14 cellular contexts compared by ENCODE assay signal in the genomic region with DNA sequence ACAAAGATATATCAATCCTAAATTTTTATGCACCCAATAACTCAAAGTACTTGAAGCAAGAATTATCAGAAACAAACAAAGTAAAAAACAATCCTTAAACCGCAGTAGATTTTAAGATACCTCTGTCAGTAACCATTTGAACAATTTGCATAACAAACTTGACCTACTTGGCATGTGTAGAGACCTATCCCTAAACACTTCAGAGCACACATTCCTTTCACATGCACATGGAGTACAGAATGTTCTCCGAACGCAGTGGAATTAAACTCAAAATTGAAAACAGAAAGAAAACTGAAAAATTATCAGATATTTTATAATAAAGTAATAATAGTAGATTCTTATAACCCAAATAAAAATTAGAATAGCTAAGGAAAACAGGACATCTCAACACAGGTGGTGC.
DNase-seq lines count a peak whose midpoint lies in the region; ATAC-seq and TF ChIP-seq lines count a peak whose summit lies in the region.
"Had no signal": no experiment of that assay in that cellular context is flagged by ENCODE, and none has a peak within 500 bp of the region (broad histone marks: within the 10 kb centered on the region; RNA-seq: fewer than 3 reads in every experiment).

No MANE protein-coding gene starts in this region.

- ATAC-seq in left lung (peak; percentile 50), upper lobe of left lung (ENCODE audit: low FRiP score in 2 of 2) (no peak), HG02763 (IDR thresholded peaks at IDR 0.05; ENCODE audit: unreplicated experiment) (no peak)
- ATAC-seq: CD8-positive, alpha-beta T cell had no signal

- H3K27me3 ChIP-seq in adipocyte (replicated peaks; ENCODE audit: control insufficient read depth, insufficient read depth, low read length) (no peaks in the 10 kb centered on the region), left lung (no peaks in the 10 kb centered on the region), upper lobe of left lung (no peaks in the 10 kb centered on the region)

- H3K27ac ChIP-seq in left lung (no peak overlapping the region), upper lobe of left lung (peak overlapping the region in 3 of 4 donors; percentile 9 to 64 (median 46))
- H3K27ac ChIP-seq: 22Rv1 had no signal

- intact Hi-C loops in left lung (cut with DNase I), result no loop called here

- H3K9ac ChIP-seq in adipocyte (ENCODE audit: low read length), result peak overlapping the region; percentile 64

- H3K4me3 ChIP-seq in adipocyte (ENCODE audit: low read length) (peak overlapping the region; percentile 39), fibroblast of mammary gland (ENCODE audit: control insufficient read depth, low read depth, low read length) (no peak overlapping the region), left lung (no peak overlapping the region), upper lobe of left lung (no peak overlapping the region)

- H3K36me3 ChIP-seq in adipocyte (ENCODE audit: control insufficient read depth, insufficient read depth, low read length, severe bottlenecking) (no peaks in the 10 kb centered on the region), left lung (no peaks in the 10 kb centered on the region), upper lobe of left lung (no peaks in the 10 kb centered on the region)

- TF ChIP-seq CTCF in fibroblast of mammary gland (conservative IDR thresholded peaks at IDR 0.05; ENCODE audit: control insufficient read depth, insufficient read depth, low read depth, low read length) (no peak), left lung (IDR thresholded peaks at IDR 0.05) (no peak), upper lobe of left lung (IDR thresholded peaks at IDR 0.05) (no peak)

- no peak for TF ChIP-seq POLR2A in upper lobe of left lung (IDR thresholded peaks at IDR 0.05)

- peaks cover 11% of the 10 kb centered on the region for H3K4me1 ChIP-seq in adipocyte (ENCODE audit: control insufficient read depth, insufficient read depth, low read length)
- no peaks in the 10 kb centered on the region for H3K4me1 ChIP-seq in left lung
- peaks cover 0 to 4% (median 0%) of the 10 kb centered on the region in 4 donors for H3K4me1 ChIP-seq in upper lobe of left lung

- no peak for DNase-seq in adipocyte (ENCODE audit: low read depth)
- DNase-seq in fibroblast of mammary gland (ENCODE audit: low read depth), result peak; percentile 34
- no peak for DNase-seq in left lung
- no peak for DNase-seq in upper lobe of left lung
- no peak for DNase-seq in hippocampal formation (lab: John Stamatoyannopoulos, UW)
- DNase-seq in GF-D8 (lab: John Stamatoyannopoulos, UW), result no peak
- DNase-seq: CD8-positive, alpha-beta T cell; COR-L47; DND-41; GDM1; HCEC 1CT; HFFc6 had no signal

- WGBS in upper lobe of left lung, 2 donors, result 47 to 67% methylated on average over 3 of the region's 3 CpGs

- H3K9me3 ChIP-seq in adipocyte (ENCODE audit: control insufficient read depth, low read length) (peaks cover 34% of the 10 kb centered on the region), left lung (peaks cover 0 to 27% of the 10 kb centered on the region in 2 donors), upper lobe of left lung (peaks cover 0 to 11% (median 2%) of the 10 kb centered on the region in 4 donors)

- TF ChIP-seq EP300 in upper lobe of left lung (IDR thresholded peaks at IDR 0.05), result peak in 2 of 4 donors; percentile 78 to 82

Comparison
In these comparisons a context has a peak if more than half of its experiments do, and no peak if none do; other contexts are left out.
1. H3K27ac ChIP-seq: peak in upper lobe of left lung (3 of 4); none in left lung (0 of 2).